Comparison of ENCODE assay signal across 1 cellular context in the genomic region with DNA sequence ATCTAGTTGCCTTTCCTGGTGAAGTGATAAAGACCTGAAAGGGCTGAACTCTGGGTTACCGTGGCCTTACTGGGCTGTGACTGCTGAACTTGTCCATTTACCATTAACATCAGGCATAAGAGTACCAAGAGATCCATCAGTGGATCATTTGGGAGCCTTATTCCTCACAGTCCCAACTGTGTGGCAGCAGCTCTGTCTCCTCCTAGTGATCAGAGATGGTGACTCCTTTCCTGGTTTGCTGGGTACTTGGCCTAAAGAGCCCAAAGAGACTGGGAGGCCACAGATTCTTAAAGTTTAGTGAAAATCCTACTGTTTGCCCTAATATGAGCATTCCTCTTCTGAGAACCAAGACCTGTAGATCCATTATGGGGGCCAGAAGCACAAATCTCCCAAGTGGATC.
TF ChIP-seq lines count a peak whose summit lies in the region.

No MANE protein-coding gene starts in this region.

TF ChIP-seq in liver, 16 proteins besides CTCF, POLR2A, EP300 and RAD21 (continued from another document):
- TF ChIP-seq, protein P1, sequence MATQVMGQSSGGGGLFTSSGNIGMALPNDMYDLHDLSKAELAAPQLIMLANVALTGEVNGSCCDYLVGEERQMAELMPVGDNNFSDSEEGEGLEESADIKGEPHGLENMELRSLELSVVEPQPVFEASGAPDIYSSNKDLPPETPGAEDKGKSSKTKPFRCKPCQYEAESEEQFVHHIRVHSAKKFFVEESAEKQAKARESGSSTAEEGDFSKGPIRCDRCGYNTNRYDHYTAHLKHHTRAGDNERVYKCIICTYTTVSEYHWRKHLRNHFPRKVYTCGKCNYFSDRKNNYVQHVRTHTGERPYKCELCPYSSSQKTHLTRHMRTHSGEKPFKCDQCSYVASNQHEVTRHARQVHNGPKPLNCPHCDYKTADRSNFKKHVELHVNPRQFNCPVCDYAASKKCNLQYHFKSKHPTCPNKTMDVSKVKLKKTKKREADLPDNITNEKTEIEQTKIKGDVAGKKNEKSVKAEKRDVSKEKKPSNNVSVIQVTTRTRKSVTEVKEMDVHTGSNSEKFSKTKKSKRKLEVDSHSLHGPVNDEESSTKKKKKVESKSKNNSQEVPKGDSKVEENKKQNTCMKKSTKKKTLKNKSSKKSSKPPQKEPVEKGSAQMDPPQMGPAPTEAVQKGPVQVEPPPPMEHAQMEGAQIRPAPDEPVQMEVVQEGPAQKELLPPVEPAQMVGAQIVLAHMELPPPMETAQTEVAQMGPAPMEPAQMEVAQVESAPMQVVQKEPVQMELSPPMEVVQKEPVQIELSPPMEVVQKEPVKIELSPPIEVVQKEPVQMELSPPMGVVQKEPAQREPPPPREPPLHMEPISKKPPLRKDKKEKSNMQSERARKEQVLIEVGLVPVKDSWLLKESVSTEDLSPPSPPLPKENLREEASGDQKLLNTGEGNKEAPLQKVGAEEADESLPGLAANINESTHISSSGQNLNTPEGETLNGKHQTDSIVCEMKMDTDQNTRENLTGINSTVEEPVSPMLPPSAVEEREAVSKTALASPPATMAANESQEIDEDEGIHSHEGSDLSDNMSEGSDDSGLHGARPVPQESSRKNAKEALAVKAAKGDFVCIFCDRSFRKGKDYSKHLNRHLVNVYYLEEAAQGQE (IDR thresholded peaks at IDR 0.05) = no peak
- TF ChIP-seq HNF4A (conservative IDR thresholded peaks at IDR 0.05) (no peak), FOXA2 (IDR thresholded peaks at IDR 0.05) (no peak), NR2F2 (IDR thresholded peaks at IDR 0.05) (no peak), RXRA (IDR thresholded peaks at IDR 0.05) (no peak), YY1 (IDR thresholded peaks at IDR 0.05) (no peak), EGR1 (IDR thresholded peaks at IDR 0.05; ENCODE audit: low read depth in 2 of 2) (no peak), GABPA (IDR thresholded peaks at IDR 0.05 in 1 of 2, conservative IDR thresholded peaks at IDR 0.05 in 1 of 2) (no peak), HNF4G (IDR thresholded peaks at IDR 0.05) (no peak), FOXA1 (IDR thresholded peaks at IDR 0.05) (no peak)
- TF ChIP-seq, protein P2, sequence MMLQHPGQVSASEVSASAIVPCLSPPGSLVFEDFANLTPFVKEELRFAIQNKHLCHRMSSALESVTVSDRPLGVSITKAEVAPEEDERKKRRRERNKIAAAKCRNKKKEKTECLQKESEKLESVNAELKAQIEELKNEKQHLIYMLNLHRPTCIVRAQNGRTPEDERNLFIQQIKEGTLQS (IDR thresholded peaks at IDR 0.05) = no peak
- TF ChIP-seq, protein P3, sequence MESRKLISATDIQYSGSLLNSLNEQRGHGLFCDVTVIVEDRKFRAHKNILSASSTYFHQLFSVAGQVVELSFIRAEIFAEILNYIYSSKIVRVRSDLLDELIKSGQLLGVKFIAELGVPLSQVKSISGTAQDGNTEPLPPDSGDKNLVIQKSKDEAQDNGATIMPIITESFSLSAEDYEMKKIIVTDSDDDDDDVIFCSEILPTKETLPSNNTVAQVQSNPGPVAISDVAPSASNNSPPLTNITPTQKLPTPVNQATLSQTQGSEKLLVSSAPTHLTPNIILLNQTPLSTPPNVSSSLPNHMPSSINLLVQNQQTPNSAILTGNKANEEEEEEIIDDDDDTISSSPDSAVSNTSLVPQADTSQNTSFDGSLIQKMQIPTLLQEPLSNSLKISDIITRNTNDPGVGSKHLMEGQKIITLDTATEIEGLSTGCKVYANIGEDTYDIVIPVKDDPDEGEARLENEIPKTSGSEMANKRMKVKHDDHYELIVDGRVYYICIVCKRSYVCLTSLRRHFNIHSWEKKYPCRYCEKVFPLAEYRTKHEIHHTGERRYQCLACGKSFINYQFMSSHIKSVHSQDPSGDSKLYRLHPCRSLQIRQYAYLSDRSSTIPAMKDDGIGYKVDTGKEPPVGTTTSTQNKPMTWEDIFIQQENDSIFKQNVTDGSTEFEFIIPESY (IDR thresholded peaks at IDR 0.05) = no peak
- TF ChIP-seq, protein P4, sequence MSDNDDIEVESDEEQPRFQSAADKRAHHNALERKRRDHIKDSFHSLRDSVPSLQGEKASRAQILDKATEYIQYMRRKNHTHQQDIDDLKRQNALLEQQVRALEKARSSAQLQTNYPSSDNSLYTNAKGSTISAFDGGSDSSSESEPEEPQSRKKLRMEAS (IDR thresholded peaks at IDR 0.05) = no peak
TF ChIP-seq in liver: peak in this region for 0.
